ENCODE assay signal across 1 cellular context in the genomic region with DNA sequence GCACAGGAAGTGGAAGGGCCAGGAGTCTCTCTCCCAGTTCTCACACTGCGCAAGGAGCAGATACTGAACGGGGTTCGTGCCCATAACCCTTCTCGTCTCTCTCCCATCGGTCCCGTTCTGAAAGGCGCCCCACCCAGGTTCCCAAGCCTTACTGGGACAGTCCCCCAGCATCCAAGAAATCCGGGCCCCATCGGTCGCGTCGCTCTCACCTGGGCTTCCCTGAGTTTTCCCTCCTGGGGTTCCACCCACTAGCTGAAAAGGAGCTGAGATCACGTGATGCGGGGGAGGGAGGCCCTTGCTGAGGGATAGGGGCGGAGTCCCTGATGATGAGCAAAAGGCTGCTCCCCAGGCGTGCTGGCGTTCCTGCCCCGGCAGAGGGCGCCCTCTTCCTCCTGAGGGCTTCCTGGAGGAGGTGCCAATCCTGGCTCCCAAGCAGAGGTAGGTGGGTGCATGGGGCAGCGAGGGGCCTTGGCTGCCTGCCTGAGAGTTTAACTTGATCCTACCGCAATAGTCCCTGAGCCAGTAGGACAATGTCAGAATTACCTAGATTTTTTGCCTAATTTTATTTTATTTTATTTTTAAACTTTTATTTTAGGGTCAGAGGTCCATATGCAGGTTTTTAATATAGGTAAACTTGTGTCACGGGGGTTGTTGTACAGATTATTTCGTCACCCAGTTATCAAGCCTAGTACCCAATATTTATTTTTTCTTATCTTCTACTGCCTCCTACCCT.
TF ChIP-seq lines count a peak whose summit lies in the region.

A gene (minus strand): TSS at position 271 of the 733 bp plus-strand sequence. CDS start 689 bp downstream, outside the sequence.

TF ChIP-seq in GM23338, 12 proteins besides CTCF, POLR2A, EP300 and RAD21 (continued from another document):
- TF ChIP-seq, protein P1, sequence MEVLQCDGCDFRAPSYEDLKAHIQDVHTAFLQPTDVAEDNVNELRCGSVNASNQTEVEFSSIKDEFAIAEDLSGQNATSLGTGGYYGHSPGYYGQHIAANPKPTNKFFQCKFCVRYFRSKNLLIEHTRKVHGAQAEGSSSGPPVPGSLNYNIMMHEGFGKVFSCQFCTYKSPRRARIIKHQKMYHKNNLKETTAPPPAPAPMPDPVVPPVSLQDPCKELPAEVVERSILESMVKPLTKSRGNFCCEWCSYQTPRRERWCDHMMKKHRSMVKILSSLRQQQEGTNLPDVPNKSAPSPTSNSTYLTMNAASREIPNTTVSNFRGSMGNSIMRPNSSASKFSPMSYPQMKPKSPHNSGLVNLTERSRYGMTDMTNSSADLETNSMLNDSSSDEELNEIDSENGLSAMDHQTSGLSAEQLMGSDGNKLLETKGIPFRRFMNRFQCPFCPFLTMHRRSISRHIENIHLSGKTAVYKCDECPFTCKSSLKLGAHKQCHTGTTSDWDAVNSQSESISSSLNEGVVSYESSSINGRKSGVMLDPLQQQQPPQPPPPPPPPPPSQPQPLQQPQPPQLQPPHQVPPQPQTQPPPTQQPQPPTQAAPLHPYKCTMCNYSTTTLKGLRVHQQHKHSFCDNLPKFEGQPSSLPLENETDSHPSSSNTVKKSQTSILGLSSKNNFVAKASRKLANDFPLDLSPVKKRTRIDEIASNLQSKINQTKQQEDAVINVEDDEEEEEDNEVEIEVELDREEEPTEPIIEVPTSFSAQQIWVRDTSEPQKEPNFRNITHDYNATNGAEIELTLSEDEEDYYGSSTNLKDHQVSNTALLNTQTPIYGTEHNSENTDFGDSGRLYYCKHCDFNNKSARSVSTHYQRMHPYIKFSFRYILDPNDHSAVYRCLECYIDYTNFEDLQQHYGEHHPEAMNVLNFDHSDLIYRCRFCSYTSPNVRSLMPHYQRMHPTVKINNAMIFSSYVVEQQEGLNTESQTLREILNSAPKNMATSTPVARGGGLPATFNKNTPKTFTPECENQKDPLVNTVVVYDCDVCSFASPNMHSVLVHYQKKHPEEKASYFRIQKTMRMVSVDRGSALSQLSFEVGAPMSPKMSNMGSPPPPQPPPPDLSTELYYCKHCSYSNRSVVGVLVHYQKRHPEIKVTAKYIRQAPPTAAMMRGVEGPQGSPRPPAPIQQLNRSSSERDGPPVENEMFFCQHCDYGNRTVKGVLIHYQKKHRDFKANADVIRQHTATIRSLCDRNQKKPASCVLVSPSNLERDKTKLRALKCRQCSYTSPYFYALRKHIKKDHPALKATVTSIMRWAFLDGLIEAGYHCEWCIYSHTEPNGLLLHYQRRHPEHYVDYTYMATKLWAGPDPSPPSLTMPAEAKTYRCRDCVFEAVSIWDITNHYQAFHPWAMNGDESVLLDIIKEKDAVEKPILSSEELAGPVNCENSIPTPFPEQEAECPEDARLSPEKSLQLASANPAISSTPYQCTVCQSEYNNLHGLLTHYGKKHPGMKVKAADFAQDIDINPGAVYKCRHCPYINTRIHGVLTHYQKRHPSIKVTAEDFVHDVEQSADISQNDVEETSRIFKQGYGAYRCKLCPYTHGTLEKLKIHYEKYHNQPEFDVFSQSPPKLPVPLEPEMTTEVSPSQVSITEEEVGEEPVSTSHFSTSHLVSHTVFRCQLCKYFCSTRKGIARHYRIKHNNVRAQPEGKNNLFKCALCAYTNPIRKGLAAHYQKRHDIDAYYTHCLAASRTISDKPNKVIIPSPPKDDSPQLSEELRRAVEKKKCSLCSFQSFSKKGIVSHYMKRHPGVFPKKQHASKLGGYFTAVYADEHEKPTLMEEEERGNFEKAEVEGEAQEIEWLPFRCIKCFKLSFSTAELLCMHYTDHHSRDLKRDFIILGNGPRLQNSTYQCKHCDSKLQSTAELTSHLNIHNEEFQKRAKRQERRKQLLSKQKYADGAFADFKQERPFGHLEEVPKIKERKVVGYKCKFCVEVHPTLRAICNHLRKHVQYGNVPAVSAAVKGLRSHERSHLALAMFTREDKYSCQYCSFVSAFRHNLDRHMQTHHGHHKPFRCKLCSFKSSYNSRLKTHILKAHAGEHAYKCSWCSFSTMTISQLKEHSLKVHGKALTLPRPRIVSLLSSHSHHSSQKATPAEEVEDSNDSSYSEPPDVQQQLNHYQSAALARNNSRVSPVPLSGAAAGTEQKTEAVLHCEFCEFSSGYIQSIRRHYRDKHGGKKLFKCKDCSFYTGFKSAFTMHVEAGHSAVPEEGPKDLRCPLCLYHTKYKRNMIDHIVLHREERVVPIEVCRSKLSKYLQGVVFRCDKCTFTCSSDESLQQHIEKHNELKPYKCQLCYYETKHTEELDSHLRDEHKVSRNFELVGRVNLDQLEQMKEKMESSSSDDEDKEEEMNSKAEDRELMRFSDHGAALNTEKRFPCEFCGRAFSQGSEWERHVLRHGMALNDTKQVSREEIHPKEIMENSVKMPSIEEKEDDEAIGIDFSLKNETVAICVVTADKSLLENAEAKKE (CRISPR knock-in tag; IDR thresholded peaks at IDR 0.05): no peak
- TF ChIP-seq EZH2 (IDR thresholded peaks at IDR 0.05; ENCODE audit: low read depth, unreplicated experiment) (no peak), CREB1 (CRISPR knock-in tag; IDR thresholded peaks at IDR 0.05; ENCODE audit: low read depth) (peak; percentile 74), STAT1 (IDR thresholded peaks at IDR 0.05; ENCODE audit: unreplicated experiment) (no peak), ZNF114 (CRISPR knock-in tag; IDR thresholded peaks at IDR 0.05) (no peak), JUNB (IDR thresholded peaks at IDR 0.05; ENCODE audit: unreplicated experiment) (no peak), ZNF331 (CRISPR knock-in tag; IDR thresholded peaks at IDR 0.05; ENCODE audit: low read depth) (no peak), EZH2phosphoT487 (IDR thresholded peaks at IDR 0.05; ENCODE audit: unreplicated experiment) (no peak), POLR2AphosphoS5 (IDR thresholded peaks at IDR 0.05; ENCODE audit: low read depth) (peak; percentile 77)
- TF ChIP-seq, protein P2, sequence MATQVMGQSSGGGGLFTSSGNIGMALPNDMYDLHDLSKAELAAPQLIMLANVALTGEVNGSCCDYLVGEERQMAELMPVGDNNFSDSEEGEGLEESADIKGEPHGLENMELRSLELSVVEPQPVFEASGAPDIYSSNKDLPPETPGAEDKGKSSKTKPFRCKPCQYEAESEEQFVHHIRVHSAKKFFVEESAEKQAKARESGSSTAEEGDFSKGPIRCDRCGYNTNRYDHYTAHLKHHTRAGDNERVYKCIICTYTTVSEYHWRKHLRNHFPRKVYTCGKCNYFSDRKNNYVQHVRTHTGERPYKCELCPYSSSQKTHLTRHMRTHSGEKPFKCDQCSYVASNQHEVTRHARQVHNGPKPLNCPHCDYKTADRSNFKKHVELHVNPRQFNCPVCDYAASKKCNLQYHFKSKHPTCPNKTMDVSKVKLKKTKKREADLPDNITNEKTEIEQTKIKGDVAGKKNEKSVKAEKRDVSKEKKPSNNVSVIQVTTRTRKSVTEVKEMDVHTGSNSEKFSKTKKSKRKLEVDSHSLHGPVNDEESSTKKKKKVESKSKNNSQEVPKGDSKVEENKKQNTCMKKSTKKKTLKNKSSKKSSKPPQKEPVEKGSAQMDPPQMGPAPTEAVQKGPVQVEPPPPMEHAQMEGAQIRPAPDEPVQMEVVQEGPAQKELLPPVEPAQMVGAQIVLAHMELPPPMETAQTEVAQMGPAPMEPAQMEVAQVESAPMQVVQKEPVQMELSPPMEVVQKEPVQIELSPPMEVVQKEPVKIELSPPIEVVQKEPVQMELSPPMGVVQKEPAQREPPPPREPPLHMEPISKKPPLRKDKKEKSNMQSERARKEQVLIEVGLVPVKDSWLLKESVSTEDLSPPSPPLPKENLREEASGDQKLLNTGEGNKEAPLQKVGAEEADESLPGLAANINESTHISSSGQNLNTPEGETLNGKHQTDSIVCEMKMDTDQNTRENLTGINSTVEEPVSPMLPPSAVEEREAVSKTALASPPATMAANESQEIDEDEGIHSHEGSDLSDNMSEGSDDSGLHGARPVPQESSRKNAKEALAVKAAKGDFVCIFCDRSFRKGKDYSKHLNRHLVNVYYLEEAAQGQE (IDR thresholded peaks at IDR 0.05; ENCODE audit: unreplicated experiment): no peak
- TF ChIP-seq, protein P3, sequence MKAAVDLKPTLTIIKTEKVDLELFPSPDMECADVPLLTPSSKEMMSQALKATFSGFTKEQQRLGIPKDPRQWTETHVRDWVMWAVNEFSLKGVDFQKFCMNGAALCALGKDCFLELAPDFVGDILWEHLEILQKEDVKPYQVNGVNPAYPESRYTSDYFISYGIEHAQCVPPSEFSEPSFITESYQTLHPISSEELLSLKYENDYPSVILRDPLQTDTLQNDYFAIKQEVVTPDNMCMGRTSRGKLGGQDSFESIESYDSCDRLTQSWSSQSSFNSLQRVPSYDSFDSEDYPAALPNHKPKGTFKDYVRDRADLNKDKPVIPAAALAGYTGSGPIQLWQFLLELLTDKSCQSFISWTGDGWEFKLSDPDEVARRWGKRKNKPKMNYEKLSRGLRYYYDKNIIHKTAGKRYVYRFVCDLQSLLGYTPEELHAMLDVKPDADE (IDR thresholded peaks at IDR 0.05): no peak
